ENCODE assay signal across 17 cellular contexts in genomic region chr11:69213315-69213714, GRCh38. TPM values are rescaled to one million over a fixed set of nuclear protein-coding genes. Genes with fewer than 3 reads are reported as not detected.
A peak's percentile ranks its signal among the peaks of the same experiment; 100 is the strongest.
DNase-seq lines count a peak whose midpoint lies in the region; ATAC-seq and TF ChIP-seq lines count a peak whose summit lies in the region.
"Had no signal": no experiment of that assay in that cellular context is flagged by ENCODE, and none has a peak within 500 bp of the region (broad histone marks: within the 10 kb centered on the region; RNA-seq: fewer than 3 reads in every experiment).

No MANE protein-coding gene starts in this region.

- ATAC-seq in GM18868 (IDR thresholded peaks at IDR 0.05; ENCODE audit: unreplicated experiment), result no peak
- ATAC-seq: esophagus mucosa, Right ventricle myocardium inferior had no signal

- no peak overlapping the region for H3K27ac Mint-ChIP-seq in T-helper 2 cell treated with Interferon-gamma antibody and Interleukin-4, amounts not matched to agents 5 μg/mL and 100 μg/mL, for 36 hours
- H3K27ac Mint-ChIP-seq: CD4-positive, alpha-beta T cell had no signal

- H3K36me3 ChIP-seq in uterus, result no peaks in the 10 kb centered on the region

- H3K9me3 ChIP-seq in uterus, result no peaks in the 10 kb centered on the region

- intact Hi-C loops in uterus (cut with DNase I; ENCODE audit: low total_unique reads), result no loop called here

- peaks cover 6% of the 10 kb centered on the region for H3K4me1 Mint-ChIP-seq in T-helper 2 cell treated with Interferon-gamma antibody and Interleukin-4, amounts not matched to agents 5 μg/mL and 100 μg/mL, for 36 hours (ENCODE audit: low read depth)

- no peaks in the 10 kb centered on the region for H3K9me3 Mint-ChIP-seq in T-helper 2 cell treated with Interferon-gamma antibody and Interleukin-4, amounts not matched to agents 5 μg/mL and 100 μg/mL, for 36 hours
- H3K9me3 Mint-ChIP-seq: CD4-positive, alpha-beta T cell; central memory CD8-positive, alpha-beta T cell had no signal

- H3K27me3 Mint-ChIP-seq in T-helper 2 cell treated with Interferon-gamma antibody and Interleukin-4, amounts not matched to agents 5 μg/mL and 100 μg/mL, for 36 hours (ENCODE audit: low read depth), result no peaks in the 10 kb centered on the region

- TF ChIP-seq CTCF in choroid plexus epithelial cell (conservative IDR thresholded peaks at IDR 0.05; ENCODE audit: low read depth, low read length), result no peak
- no peak for TF ChIP-seq CTCF in uterus (IDR thresholded peaks at IDR 0.05)

- no peak overlapping the region for H3K4me3 Mint-ChIP-seq in T-helper 2 cell treated with Interferon-gamma antibody and Interleukin-4, amounts not matched to agents 5 μg/mL and 100 μg/mL, for 36 hours
- H3K4me3 Mint-ChIP-seq: CD4-positive, alpha-beta T cell; central memory CD8-positive, alpha-beta T cell had no signal

- DNase-seq in T-helper 2 cell treated with Interferon-gamma antibody and Interleukin-4, amounts not matched to agents 5 μg/mL and 100 μg/mL, for 36 hours (ENCODE audit: low spot score), result peak; percentile 15
- no peak for DNase-seq in T-helper 2 cell
- DNase-seq in HT1080 (ENCODE audit: low read depth), result peak; percentile 28
- peak; percentile 10 for DNase-seq in choroid plexus epithelial cell (ENCODE audit: low read depth)
- peak; percentile 45 for DNase-seq in stimulated activated CD4-positive, alpha-beta T cell treated with anti-CD3 and anti-CD28 coated beads, Interleukin-1b, Interleukin-23, amount 100 ng/mL, for 48 hours
- no peak for DNase-seq in uterus
- DNase-seq in D341Med (ENCODE audit: low spot score), result no peak
- DNase-seq: GOT3, Kasumi-1, NCI-H187 treated with DMSO at 0.1 percent for 48 hours, NCI-H82 had no signal

- no peaks in the 10 kb centered on the region for H3K36me3 Mint-ChIP-seq in T-helper 2 cell treated with Interferon-gamma antibody and Interleukin-4, amounts not matched to agents 5 μg/mL and 100 μg/mL, for 36 hours (ENCODE audit: low read depth)

- H3K27ac ChIP-seq in uterus, result no peak overlapping the region
- H3K27ac ChIP-seq: 22Rv1 had no signal

- TF ChIP-seq POLR2A in uterus (IDR thresholded peaks at IDR 0.05), result no peak

- H3K4me3 ChIP-seq in choroid plexus epithelial cell (ENCODE audit: low read depth, low read length) (no peak overlapping the region), uterus (no peak overlapping the region)

- H3K4me1 ChIP-seq in uterus, result no peaks in the 10 kb centered on the region

- H3K27me3 ChIP-seq in uterus, result no peaks in the 10 kb centered on the region

RNA-seq across cellular contexts. Expression of gene SMIM38, which starts 57.6 kb away (rescaled TPM):
- 0.03 TPM in 1 of 2 replicates, not detected in the other for total RNA-seq in HT1080 (2014; rRNA removed; shearing (Covaris generic))
- not detected in 2 replicates for polyA plus RNA-seq in HT1080 (2015; cell fraction: cytosol; rRNA removed)
- 0.39 and 0.40 TPM in 2 replicates for polyA plus RNA-seq in HT1080 (2015; cell fraction: nucleus; rRNA removed)
- 1 to 10 TPM in 2 of 4 donors, under 1 TPM in 2; 0.29 to 7.5 (median 1.7) TPM for total RNA-seq in uterus

Comparison
In these comparisons a context has a peak if more than half of its experiments do, and no peak if none do; other contexts are left out.
1. DNase-seq: peak in T-helper 2 cell treated with Interferon-gamma antibody and Interleukin-4, amounts not matched to agents 5 μg/mL and 100 μg/mL, for 36 hours (single experiment), HT1080 (single experiment), choroid plexus epithelial cell (single experiment) and stimulated activated CD4-positive, alpha-beta T cell treated with anti-CD3 and anti-CD28 coated beads, Interleukin-1b, Interleukin-23, amount 100 ng/mL, for 48 hours (single experiment); none in T-helper 2 cell (0 of 5), uterus (0 of 2) and D341Med (single experiment).